1 cellular context compared by ENCODE assay signal in the genomic region with DNA sequence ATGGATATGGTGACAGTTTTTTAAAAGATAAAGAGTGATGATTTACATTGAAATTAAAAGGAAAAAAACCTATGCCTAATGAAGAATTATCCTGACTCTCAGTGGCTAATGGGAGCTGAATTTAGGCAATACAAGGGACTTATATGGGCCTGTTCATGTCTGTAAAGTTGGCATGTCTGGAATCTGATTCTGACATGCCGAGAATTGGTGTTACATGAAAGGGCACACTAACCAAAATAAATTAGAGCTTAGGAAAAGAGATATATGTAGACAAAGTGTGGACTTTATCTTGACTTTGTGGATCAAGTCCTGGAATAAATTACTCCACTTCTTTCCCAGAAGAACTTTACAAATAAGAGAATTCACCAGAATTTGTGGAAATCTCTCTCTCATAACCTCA.
TF ChIP-seq lines count a peak whose summit lies in the region.

No MANE protein-coding gene starts in this region.

TF ChIP-seq in endothelial cell of umbilical vein, 7 proteins besides CTCF, POLR2A, EP300 and RAD21:
- TF ChIP-seq MYC (IDR thresholded peaks at IDR 0.05; ENCODE audit: low read depth, low read length) = no peak
- no peak for TF ChIP-seq JUN (IDR thresholded peaks at IDR 0.05; ENCODE audit: borderline replicate concordance, insufficient read depth, insufficient read length, low read depth)
- no peak for TF ChIP-seq POLR2AphosphoS5 (IDR thresholded peaks at IDR 0.05; ENCODE audit: insufficient read depth, low read depth, low read length)
- no peak for TF ChIP-seq EZH2 (IDR thresholded peaks at IDR 0.05; ENCODE audit: borderline replicate concordance, low read depth, low read length, severe bottlenecking)
- TF ChIP-seq, protein P1, sequence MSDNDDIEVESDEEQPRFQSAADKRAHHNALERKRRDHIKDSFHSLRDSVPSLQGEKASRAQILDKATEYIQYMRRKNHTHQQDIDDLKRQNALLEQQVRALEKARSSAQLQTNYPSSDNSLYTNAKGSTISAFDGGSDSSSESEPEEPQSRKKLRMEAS (IDR thresholded peaks at IDR 0.05; ENCODE audit: insufficient read depth, insufficient read length) = no peak
- TF ChIP-seq FOS (IDR thresholded peaks at IDR 0.05; ENCODE audit: borderline replicate concordance, insufficient read depth, low read length) = no peak
TF ChIP-seq in endothelial cell of umbilical vein: peak in this region for 0.
